In genomic region chr7:46559194-46559576, GRCh38 we compare ENCODE assay signal across 14 cellular contexts.
DNase-seq lines count a peak whose midpoint lies in the region; ATAC-seq, FAIRE-seq and TF ChIP-seq lines count a peak whose summit lies in the region.
"Had no signal": no experiment of that assay in that cellular context is flagged by ENCODE, and none has a peak within 500 bp of the region (broad histone marks: within the 10 kb centered on the region; RNA-seq: fewer than 3 reads in every experiment).

No MANE protein-coding gene starts in this region.

- peak overlapping the region in 2 of 4 donors; percentile 69 to 85 for H3K27ac ChIP-seq in Peyer's patch
- H3K27ac ChIP-seq in CD4-positive, alpha-beta memory T cell (ENCODE audit: low read depth, low read length): no peak overlapping the region

- TF ChIP-seq POLR2A in Peyer's patch (IDR thresholded peaks at IDR 0.05): no peak

- no peak overlapping the region for H3K4me3 ChIP-seq in astrocyte of the spinal cord (ENCODE audit: low read depth, low read length)
- no peak overlapping the region for H3K4me3 ChIP-seq in Peyer's patch
- no peak overlapping the region for H3K4me3 ChIP-seq in CD4-positive, alpha-beta memory T cell (ENCODE audit: low read length in 2 of 2)
- H3K4me3 ChIP-seq: HAP-1 had no signal

- no peak overlapping the region for H3K27ac Mint-ChIP-seq in activated naive CD4-positive, alpha-beta T cell treated with anti-CD3 and anti-CD28 coated beads for 36 hours
- peak overlapping the region in 1 of 7 donors; percentile 12 for H3K27ac Mint-ChIP-seq in CD4-positive, alpha-beta memory T cell
- H3K27ac Mint-ChIP-seq: activated T-helper 1 cell treated with anti-CD3 and anti-CD28 coated beads, Interleukin-12 subunit alpha, Interleukin-12 subunit beta, Interleukin-2, Interleukin-4 antibody, amounts not matched to agents 30 ng/mL and 10 ng/mL and 1 ng/mL, durations not matched to agents 14 hours and 24 hours and 36 hours had no signal

- no peaks in the 10 kb centered on the region for H3K27me3 ChIP-seq in Peyer's patch
- no peaks in the 10 kb centered on the region for H3K27me3 ChIP-seq in CD4-positive, alpha-beta memory T cell (ENCODE audit: insufficient read depth, low read length)

- H3K9me3 Mint-ChIP-seq in activated naive CD4-positive, alpha-beta T cell treated with anti-CD3 and anti-CD28 coated beads for 36 hours: peaks cover 7% of the 10 kb centered on the region
- peaks cover 0 to 12% (median 6%) of the 10 kb centered on the region in 8 donors for H3K9me3 Mint-ChIP-seq in CD4-positive, alpha-beta memory T cell

- no peak for ATAC-seq in HG02588 (IDR thresholded peaks at IDR 0.05; ENCODE audit: unreplicated experiment)
- ATAC-seq: right cardiac atrium had no signal

- in situ Hi-C loops in astrocyte of the spinal cord (cut with HindIII; ENCODE audit: low sequenced_read_pairs): no loop called here

- no peaks in the 10 kb centered on the region for H3K36me3 Mint-ChIP-seq in activated naive CD4-positive, alpha-beta T cell treated with anti-CD3 and anti-CD28 coated beads for 36 hours (ENCODE audit: low read depth)
- H3K36me3 Mint-ChIP-seq in CD4-positive, alpha-beta memory T cell: no peaks in the 10 kb centered on the region
- H3K36me3 Mint-ChIP-seq: brain had no signal

- TF ChIP-seq CTCF in astrocyte of the spinal cord (IDR thresholded peaks at IDR 0.05; ENCODE audit: low read depth, low read length) (no peak), Peyer's patch (IDR thresholded peaks at IDR 0.05) (no peak)

- peak; percentile 83 for FAIRE-seq in urothelium cell line (lab: Jason Lieb, UNC)
- FAIRE-seq: GM19239 had no signal

- POLR2A ChIA-PET in CD4-positive, alpha-beta memory T cell (lab: Charles Lee; ENCODE audit: partially characterized antibody): no interaction called here

- H3K4me1 Mint-ChIP-seq in activated naive CD4-positive, alpha-beta T cell treated with anti-CD3 and anti-CD28 coated beads for 36 hours (ENCODE audit: low read depth): no peaks in the 10 kb centered on the region
- no peaks in the 10 kb centered on the region for H3K4me1 Mint-ChIP-seq in CD4-positive, alpha-beta memory T cell

- CTCF ChIA-PET in activated naive CD4-positive, alpha-beta T cell treated with anti-CD3 and anti-CD28 coated beads for 36 hours (lab: Charles Lee): no interaction called here
- CTCF ChIA-PET in CD4-positive, alpha-beta memory T cell (lab: Charles Lee; ENCODE audit: partially characterized antibody): no interaction called here

- H3K36me3 ChIP-seq in Peyer's patch: no peaks in the 10 kb centered on the region
- no peaks in the 10 kb centered on the region for H3K36me3 ChIP-seq in CD4-positive, alpha-beta memory T cell (ENCODE audit: insufficient read depth, low read length)
- H3K36me3 ChIP-seq: HAP-1 had no signal

- DNase-seq in HCEC 1CT (peak; percentile 83), astrocyte of the spinal cord (ENCODE audit: low read depth, low spot score) (peak; percentile 86), foreskin melanocyte (peak; percentile 70), urothelium cell line (ENCODE audit: low spot score) (peak; percentile 43), Peyer's patch (no peak)
- no peak for DNase-seq in activated naive CD4-positive, alpha-beta T cell treated with anti-CD3 and anti-CD28 coated beads for 36 hours
- DNase-seq in CD4-positive, alpha-beta memory T cell: no peak
- DNase-seq: NCI-H1436, right cardiac atrium had no signal

- H3K4me1 ChIP-seq in Peyer's patch: peaks cover 0 to 6% (median 3%) of the 10 kb centered on the region in 4 donors
- no peaks in the 10 kb centered on the region for H3K4me1 ChIP-seq in CD4-positive, alpha-beta memory T cell (ENCODE audit: insufficient read depth, low read length)
- H3K4me1 ChIP-seq: HAP-1 had no signal

- H3K4me3 Mint-ChIP-seq in activated naive CD4-positive, alpha-beta T cell treated with anti-CD3 and anti-CD28 coated beads for 36 hours: no peak overlapping the region
- H3K4me3 Mint-ChIP-seq in CD4-positive, alpha-beta memory T cell: no peak overlapping the region
- H3K4me3 Mint-ChIP-seq: activated T-helper 1 cell treated with anti-CD3 and anti-CD28 coated beads, Interleukin-12 subunit alpha, Interleukin-12 subunit beta, Interleukin-2, Interleukin-4 antibody, amounts not matched to agents 30 ng/mL and 10 ng/mL and 1 ng/mL, durations not matched to agents 14 hours and 24 hours and 36 hours; brain had no signal

- no peaks in the 10 kb centered on the region for H3K9me3 ChIP-seq in Peyer's patch
- H3K9me3 ChIP-seq in CD4-positive, alpha-beta memory T cell (ENCODE audit: control insufficient read depth in 1 of 2, low read length in 2 of 2): no peaks in the 10 kb centered on the region
- H3K9me3 ChIP-seq: HAP-1 had no signal

- H3K27me3 Mint-ChIP-seq in activated naive CD4-positive, alpha-beta T cell treated with anti-CD3 and anti-CD28 coated beads for 36 hours (ENCODE audit: low read depth): no peaks in the 10 kb centered on the region
- H3K27me3 Mint-ChIP-seq in CD4-positive, alpha-beta memory T cell: no peaks in the 10 kb centered on the region
- H3K27me3 Mint-ChIP-seq: brain had no signal

- intact Hi-C loops in activated naive CD4-positive, alpha-beta T cell treated with anti-CD3 and anti-CD28 coated beads for 36 hours (cut with micrococcal nuclease): no loop called here
- intact Hi-C loops in CD4-positive, alpha-beta memory T cell (cut with micrococcal nuclease): no loop called here

Comparison
In these comparisons a context has a peak if more than half of its experiments do, and no peak if none do; other contexts are left out.
1. DNase-seq: peak in HCEC 1CT (single experiment), astrocyte of the spinal cord (single experiment), foreskin melanocyte (single experiment) and urothelium cell line (single experiment); none in activated naive CD4-positive, alpha-beta T cell treated with anti-CD3 and anti-CD28 coated beads for 36 hours (single experiment), Peyer's patch (0 of 3) and CD4-positive, alpha-beta memory T cell (0 of 5).